1 cellular context compared by ENCODE assay signal in genomic region chr11:45485070-45485716, GRCh38.
TF ChIP-seq lines count a peak whose summit lies in the region.

No MANE protein-coding gene starts in this region.

TF ChIP-seq in H1, 55 proteins besides CTCF, POLR2A, EP300 and RAD21 (continued from another document):
- TF ChIP-seq SIRT6 (IDR thresholded peaks at IDR 0.05; ENCODE audit: low read length): no peak
- TF ChIP-seq BRCA1 (IDR thresholded peaks at IDR 0.05; ENCODE audit: low read depth, low read length): no peak
- TF ChIP-seq RXRA (IDR thresholded peaks at IDR 0.05; ENCODE audit: insufficient read depth, low read depth, low read length): no peak
- TF ChIP-seq BACH1 (IDR thresholded peaks at IDR 0.05; ENCODE audit: low read length): no peak
- TF ChIP-seq BCL11A (IDR thresholded peaks at IDR 0.05; ENCODE audit: low read depth in 2 of 2, low read length in 2 of 2): no peak
